Comparison of ENCODE assay signal across 19 cellular contexts in genomic region chr2:85599468-85600234, GRCh38. TPM values are rescaled to one million over a fixed set of nuclear protein-coding genes. Genes with fewer than 3 reads are reported as not detected.
DNase-seq lines count a peak whose midpoint lies in the region; ATAC-seq, FAIRE-seq and TF ChIP-seq lines count a peak whose summit lies in the region.
"Had no signal": no experiment of that assay in that cellular context is flagged by ENCODE, and none has a peak within 500 bp of the region (broad histone marks: within the 10 kb centered on the region; RNA-seq: fewer than 3 reads in every experiment).

No MANE protein-coding gene starts in this region.

- intact Hi-C loops in GM12878 (cut with micrococcal nuclease; ENCODE audit: unreplicated experiment) (no loop called here), psoas muscle (cut with DNase I) (loop anchor here (2.0 to 5.0 kb wide), 2 partner anchors 15 to 37 kb away; partner anchors contain the start of gene GGCX (in 2 of the 2)), colonic mucosa (cut with DNase I) (no loop called here)

- H3K27me3 ChIP-seq in HL-60 (ENCODE audit: insufficient read depth, poor library complexity, severe bottlenecking) = no peaks in the 10 kb centered on the region
- no peaks in the 10 kb centered on the region for H3K27me3 ChIP-seq in GM12878 (replicated peaks in 1 of 2; ENCODE audit: control insufficient read depth in 2 of 2, insufficient read depth in 2 of 2, low read length in 1 of 2)
- no peaks in the 10 kb centered on the region for H3K27me3 ChIP-seq in psoas muscle (ENCODE audit: insufficient read depth in 3 of 3, low read length in 2 of 3)
- H3K27me3 ChIP-seq in colonic mucosa = no peaks in the 10 kb centered on the region
- H3K27me3 ChIP-seq: upper lobe of left lung had no signal

- H4K20me1 ChIP-seq in GM12878 (ENCODE audit: control insufficient read depth, insufficient read depth) = no peaks in the 10 kb centered on the region

- FAIRE-seq in GM12878 (lab: Jason Lieb, UNC) = no peak

- BruUV-seq in GM12878 (replicated peaks; lab: Mats Ljungman, UMichigan) = no TSS peak

- CTCF ChIA-PET in GM12878 (lab: Yijun Ruan, JAX) = no interaction called here

- peak overlapping the region; percentile 36; the same call in 1 of the 2 replicates for H3K27ac ChIP-seq in HL-60 (replicated peaks)
- H3K27ac ChIP-seq in GM12878 (ENCODE audit: control insufficient read depth, insufficient read depth) = no peak overlapping the region
- H3K27ac ChIP-seq in psoas muscle = peak overlapping the region; percentile 13
- no peak overlapping the region for H3K27ac ChIP-seq in colonic mucosa
- H3K27ac ChIP-seq: C4-2B, left ventricle myocardium inferior, WERI-Rb-1 had no signal

- ATAC-seq in GM12878 (no peak), psoas muscle (no peak)
- ATAC-seq: Right ventricle myocardium inferior, T-cell had no signal

- H3K36me3 ChIP-seq in GM12878 (ENCODE audit: control insufficient read depth in 2 of 2, insufficient read depth in 2 of 2, low read length in 1 of 2) (peaks cover 0 to 14% of the 10 kb centered on the region in 2 experiments; a peak in 3 of 4 replicates), psoas muscle (ENCODE audit: insufficient read depth in 1 of 2, low read depth in 1 of 2) (peaks cover 3 to 49% of the 10 kb centered on the region in 2 donors), colonic mucosa (no peaks in the 10 kb centered on the region)

- WGBS in GM12878 (ENCODE audit: insufficient coverage, insufficient replicate concordance, low lambda C conversion rate, missing lambda C conversion rate) = 81% methylated on average over 17 of the region's 17 CpGs
- 58 to 72% (median 62%) methylated on average over 14 to 17 of the region's 17 CpGs for WGBS in psoas muscle, 3 donors

- RAD21 ChIA-PET in GM12878 (lab: Charles Lee; ENCODE audit: unreplicated experiment) = no interaction called here

- H3K9me3 ChIP-seq in GM12878 (replicated peaks; ENCODE audit: control insufficient read depth, insufficient read depth, low read length) (no peaks in the 10 kb centered on the region), psoas muscle (no peaks in the 10 kb centered on the region), colonic mucosa (no peaks in the 10 kb centered on the region)
- H3K9me3 ChIP-seq: left ventricle myocardium inferior, upper lobe of left lung had no signal

- TF ChIP-seq CTCF in HL-60 (IDR thresholded peaks at IDR 0.05; ENCODE audit: insufficient read depth, low read length) = no peak
- no peak for TF ChIP-seq CTCF in GM12878 (IDR thresholded peaks at IDR 0.05 in 2 of 3, conservative IDR thresholded peaks at IDR 0.05 in 1 of 3; ENCODE audit: control insufficient read depth in 2 of 3, extremely low read depth in 1 of 3, insufficient read depth in 1 of 3, low read depth in 3 of 3, low read length in 3 of 3)
- TF ChIP-seq CTCF in psoas muscle (IDR thresholded peaks at IDR 0.05) = no peak
- no peak for TF ChIP-seq CTCF in colonic mucosa (IDR thresholded peaks at IDR 0.05)

- SMC1A ChIA-PET in GM12878 (lab: Charles Lee; ENCODE audit: uncharacterized antibody, unreplicated experiment) = no interaction called here

- TF ChIP-seq RAD21 in GM12878 (IDR thresholded peaks at IDR 0.05; ENCODE audit: insufficient read depth, low read depth, low read length) = no peak

- peak in 1 of 2 experiments; percentile 51 for DNase-seq in HL-60 (ENCODE audit: low read depth in 1 of 2, low spot score in 1 of 2)
- no peak for DNase-seq in GM12878 (ENCODE audit: low read depth, low spot score)
- peak in 1 of 2 donors; percentile 48 for DNase-seq in psoas muscle
- DNase-seq in colonic mucosa = no peak
- no peak for DNase-seq in NCI-H524 (lab: John Stamatoyannopoulos, UW)
- DNase-seq: activated CD8-positive, alpha-beta memory T cell treated with anti-CD3 and anti-CD28 coated beads for 24 hours; anterior cingulate cortex; DMS79; foreskin melanocyte; left ventricle myocardium inferior; NCI-H1694 treated with DMSO at 0.1 percent for 48 hours; NCI-H446 treated with DMSO at 0.1 percent for 48 hours; stimulated activated CD4-positive, alpha-beta T cell treated with anti-CD3 and anti-CD28 coated beads, Interleukin-12 subunit alpha, Interleukin-12 subunit beta, amount 100 ng/mL, for 4 hours; stimulated activated naive CD4-positive, alpha-beta T cell treated with Interleukin-2 at 50 U/mL for 16 hours; T-cell; upper lobe of left lung; WERI-Rb-1 had no signal

- no peak overlapping the region for H3K4me2 ChIP-seq in GM12878 (ENCODE audit: control insufficient read depth, insufficient read depth)

- in situ Hi-C loops in GM12878 (cut with MboI) = no loop called here

- H3K4me1 ChIP-seq in GM12878 (ENCODE audit: control insufficient read depth, insufficient read depth, low read length) (peaks cover 5% of the 10 kb centered on the region), psoas muscle (peaks cover 48% of the 10 kb centered on the region), colonic mucosa (peaks cover 10% of the 10 kb centered on the region)

- no peak for TF ChIP-seq EP300 in GM12878 (IDR thresholded peaks at IDR 0.05; ENCODE audit: borderline replicate concordance in 1 of 2, control insufficient read depth in 1 of 2, low read depth in 2 of 2, low read length in 2 of 2)

- TF ChIP-seq POLR2A in GM12878 (IDR thresholded peaks at IDR 0.05; ENCODE audit: low read depth, low read length) = no peak

- POLR2A ChIA-PET in GM12878 (lab: Charles Lee) = interaction anchor here (1.9 kb wide), 1 partner anchor 12 kb away, joined by 10 read pairs; the partner anchor contains the start of gene C2orf68

- no peak overlapping the region for H2AFZ ChIP-seq in GM12878 (ENCODE audit: control insufficient read depth, low read depth, low read length)

- H3K9ac ChIP-seq in GM12878 (ENCODE audit: control insufficient read depth, insufficient read depth, low read length) (no peak overlapping the region), colonic mucosa (ENCODE audit: low read depth in 2 of 2, low read length in 2 of 2) (no peak overlapping the region)

- H3K79me2 ChIP-seq in GM12878 (ENCODE audit: control insufficient read depth, insufficient read depth, low read length) = peaks cover 27% of the 10 kb centered on the region

- no peak overlapping the region for H3K4me3 ChIP-seq in HL-60 (replicated peaks; ENCODE audit: insufficient read depth, low read length)
- no peak overlapping the region for H3K4me3 ChIP-seq in GM12878
- H3K4me3 ChIP-seq in psoas muscle = no peak overlapping the region
- H3K4me3 ChIP-seq in colonic mucosa = no peak overlapping the region
- H3K4me3 ChIP-seq: left ventricle myocardium inferior, upper lobe of left lung had no signal

RNA-seq across cellular contexts. Expression of gene TMEM150A, which starts 2.8 kb away (rescaled TPM):
- 3.0 and 4.0 TPM in 2 replicates for total RNA-seq in GM12878 (2013; cell fraction: nucleolus; rRNA removed)
- 2.7 and 3.3 TPM in 2 replicates for total RNA-seq in GM12878 (2014; rRNA removed)
- total RNA-seq in GM12878 (2014; rRNA removed; fragmentation: Illumina TruSeq; extraction: Trizol) = 1.3 and 1.7 TPM in 2 replicates
- 2.5 and 3.8 TPM in 2 replicates for total RNA-seq in GM12878 (2021)
- 2.3 TPM for polyA plus RNA-seq in GM12878 (2011; ENCODE audit: low read depth)
- 0.68 and 1.6 TPM in 2 replicates for polyA plus RNA-seq in GM12878 (2011; rRNA removed)
- polyA plus RNA-seq in GM12878 (2011; cell fraction: cytosol; rRNA removed) = 2.1 and 2.2 TPM in 2 replicates
- 9.5 and 10.3 TPM in 2 replicates for polyA plus RNA-seq in GM12878 (2011; cell fraction: nucleus; rRNA removed)
- polyA plus RNA-seq in GM12878 (2012) = 2.6 and 3.0 TPM in 2 replicates
- 0.68 and 2.5 TPM in 2 replicates for polyA plus RNA-seq in GM12878 (2014; fragmentation: Illumina TruSeq; extraction: Trizol)
- 1 to 10 TPM in 1 of 2 experiments, under 1 TPM in 1; 0.45 to 1.5 TPM for polyA plus RNA-seq in GM12878 (2014; fragmentation: Nextera tagmentation; extraction: Ambion mirVana)
- 4.1 and 4.7 TPM in 2 replicates for polyA plus RNA-seq in GM12878 (2014; rRNA removed)
- polyA plus RNA-seq in GM12878 (2016; fragmentation: Nextera tagmentation; extraction: Ambion mirVana) = 1 to 10 TPM; 3.9 to 4.4 TPM
- 0.80 and 1.1 TPM in 2 replicates for polyA minus RNA-seq in GM12878 (2011; rRNA and poly(A)+ RNA removed)
- polyA minus RNA-seq in GM12878 (2011; cell fraction: cytosol; rRNA and poly(A)+ RNA removed) = 0.62 TPM in 1 of 2 replicates, not detected in the other
- 1.2 and 2.1 TPM in 2 replicates for polyA minus RNA-seq in GM12878 (2011; cell fraction: nucleus; rRNA and poly(A)+ RNA removed)
- total RNA-seq in psoas muscle = 10 to 100 TPM; 20.1 to 54.3 (median 30.9) TPM
- polyA plus RNA-seq in psoas muscle = 10 to 100 TPM; 17.4 to 82.6 (median 40.3) TPM
- 1 to 10 TPM; 5.2 to 7.2 TPM for total RNA-seq in colonic mucosa

RNA-seq across cellular contexts. Expression of gene RNF181, which starts 4.1 kb away (rescaled TPM):
- total RNA-seq in GM12878 (2013; cell fraction: nucleolus; rRNA removed) = 54.5 and 56.8 TPM in 2 replicates
- total RNA-seq in GM12878 (2014; rRNA removed) (191 and 198 TPM in 2 replicates), GM12878 (2014; rRNA removed; fragmentation: Illumina TruSeq; extraction: Trizol) (141 TPM in 2 replicates), GM12878 (2021) (89.7 and 101 TPM in 2 replicates), psoas muscle (100 to 1,000 TPM in 1 of 4 donors, 10 to 100 TPM in 3; 84.7 to 107 (median 90.0) TPM), colonic mucosa (100 to 1,000 TPM in 1 of 2 donors, 10 to 100 TPM in 1; 86.0 to 106 TPM)
- polyA plus RNA-seq in GM12878 (2011; ENCODE audit: low read depth) = 339 TPM
- polyA plus RNA-seq in GM12878 (2011; rRNA removed) (264 and 409 TPM in 2 replicates), GM12878 (2014; fragmentation: Illumina TruSeq; extraction: Trizol) (145 and 196 TPM in 2 replicates), GM12878 (2014; fragmentation: Nextera tagmentation; extraction: Ambion mirVana) (100 to 1,000 TPM; 354 to 368 TPM), GM12878 (2014; rRNA removed) (219 and 235 TPM in 2 replicates), GM12878 (2016; fragmentation: Nextera tagmentation; extraction: Ambion mirVana) (100 to 1,000 TPM; 207 to 235 TPM), psoas muscle (100 to 1,000 TPM; 156 to 212 (median 184) TPM)
- 465 and 580 TPM in 2 replicates for polyA plus RNA-seq in GM12878 (2011; cell fraction: cytosol; rRNA removed)
- polyA plus RNA-seq in GM12878 (2011; cell fraction: nucleus; rRNA removed) = 231 and 428 TPM in 2 replicates
- 222 and 245 TPM in 2 replicates for polyA plus RNA-seq in GM12878 (2012)
- polyA minus RNA-seq in GM12878 (2011; rRNA and poly(A)+ RNA removed) = 149 and 194 TPM in 2 replicates
- polyA minus RNA-seq in GM12878 (2011; cell fraction: cytosol; rRNA and poly(A)+ RNA removed) = 33.7 and 36.6 TPM in 2 replicates
- polyA minus RNA-seq in GM12878 (2011; cell fraction: nucleus; rRNA and poly(A)+ RNA removed) = 64.7 and 71.0 TPM in 2 replicates

RNA-seq across cellular contexts. Expression of gene C2orf68, which starts 12.2 kb away (rescaled TPM):
- total RNA-seq in GM12878 (2013; cell fraction: nucleolus; rRNA removed) = 36.8 and 54.3 TPM in 2 replicates
- total RNA-seq in GM12878 (2014; rRNA removed) (26.1 and 27.5 TPM in 2 replicates), GM12878 (2014; rRNA removed; fragmentation: Illumina TruSeq; extraction: Trizol) (19.1 and 22.3 TPM in 2 replicates), GM12878 (2021) (31.5 and 34.3 TPM in 2 replicates), psoas muscle (10 to 100 TPM; 43.4 to 61.9 (median 47.5) TPM), colonic mucosa (10 to 100 TPM; 36.8 to 40.5 TPM)
- polyA plus RNA-seq in GM12878 (2011; ENCODE audit: low read depth) = 10.3 TPM
- polyA plus RNA-seq in GM12878 (2011; rRNA removed) (44.9 and 56.1 TPM in 2 replicates), GM12878 (2014; fragmentation: Illumina TruSeq; extraction: Trizol) (25.3 and 26.5 TPM in 2 replicates), GM12878 (2014; fragmentation: Nextera tagmentation; extraction: Ambion mirVana) (10 to 100 TPM; 12.7 to 15.9 TPM), GM12878 (2014; rRNA removed) (33.7 and 34.6 TPM in 2 replicates), GM12878 (2016; fragmentation: Nextera tagmentation; extraction: Ambion mirVana) (10 to 100 TPM; 30.4 to 33.9 TPM), psoas muscle (10 to 100 TPM; 26.9 to 76.0 (median 43.8) TPM)
- polyA plus RNA-seq in GM12878 (2011; cell fraction: cytosol; rRNA removed) = 38.0 and 42.9 TPM in 2 replicates
- 32.5 and 38.3 TPM in 2 replicates for polyA plus RNA-seq in GM12878 (2011; cell fraction: nucleus; rRNA removed)
- polyA plus RNA-seq in GM12878 (2012) = 19.6 and 22.3 TPM in 2 replicates
- 43.2 and 57.7 TPM in 2 replicates for polyA minus RNA-seq in GM12878 (2011; rRNA and poly(A)+ RNA removed)
- 16.0 and 18.6 TPM in 2 replicates for polyA minus RNA-seq in GM12878 (2011; cell fraction: cytosol; rRNA and poly(A)+ RNA removed)
- 15.0 and 24.5 TPM in 2 replicates for polyA minus RNA-seq in GM12878 (2011; cell fraction: nucleus; rRNA and poly(A)+ RNA removed)

RNA-seq across cellular contexts. Expression of gene VAMP5, which starts 15.4 kb away (rescaled TPM):
- not detected in 2 replicates for total RNA-seq in GM12878 (2013; cell fraction: nucleolus; rRNA removed)
- total RNA-seq in GM12878 (2014; rRNA removed) (17.7 and 19.3 TPM in 2 replicates), GM12878 (2014; rRNA removed; fragmentation: Illumina TruSeq; extraction: Trizol) (6.7 and 7.4 TPM in 2 replicates), GM12878 (2021) (21.8 and 24.5 TPM in 2 replicates), psoas muscle (10 to 100 TPM; 58.1 to 95.0 (median 83.2) TPM), colonic mucosa (10 to 100 TPM; 14.0 to 16.9 TPM)
- polyA plus RNA-seq in GM12878 (2011; ENCODE audit: low read depth) = 48.6 TPM
- polyA plus RNA-seq in GM12878 (2011; rRNA removed) (1.4 and 3.8 TPM in 2 replicates), GM12878 (2014; fragmentation: Illumina TruSeq; extraction: Trizol) (11.0 and 22.0 TPM in 2 replicates), GM12878 (2014; fragmentation: Nextera tagmentation; extraction: Ambion mirVana) (10 to 100 TPM; 37.1 to 52.7 TPM), GM12878 (2014; rRNA removed) (31.3 and 38.3 TPM in 2 replicates), GM12878 (2016; fragmentation: Nextera tagmentation; extraction: Ambion mirVana) (10 to 100 TPM; 23.8 to 28.0 TPM), psoas muscle (100 to 1,000 TPM; 106 to 149 (median 128) TPM)
- 5.0 and 5.5 TPM in 2 replicates for polyA plus RNA-seq in GM12878 (2011; cell fraction: cytosol; rRNA removed)
- 7.6 TPM in 2 replicates for polyA plus RNA-seq in GM12878 (2011; cell fraction: nucleus; rRNA removed)
- polyA plus RNA-seq in GM12878 (2012) = 49.1 and 56.1 TPM in 2 replicates
- 1.7 and 1.8 TPM in 2 replicates for polyA minus RNA-seq in GM12878 (2011; rRNA and poly(A)+ RNA removed)
- not detected in 2 replicates for polyA minus RNA-seq in GM12878 (2011; cell fraction: cytosol; rRNA and poly(A)+ RNA removed)
- 0.60 TPM in 1 of 2 replicates, not detected in the other for polyA minus RNA-seq in GM12878 (2011; cell fraction: nucleus; rRNA and poly(A)+ RNA removed)

RNA-seq across cellular contexts. Expression of gene USP39, which starts 16.3 kb away (rescaled TPM):
- 46.4 and 59.2 TPM in 2 replicates for total RNA-seq in GM12878 (2013; cell fraction: nucleolus; rRNA removed)
- total RNA-seq in GM12878 (2014; rRNA removed) (71.7 and 73.5 TPM in 2 replicates), GM12878 (2014; rRNA removed; fragmentation: Illumina TruSeq; extraction: Trizol) (55.2 and 55.8 TPM in 2 replicates), GM12878 (2021) (55.1 and 56.3 TPM in 2 replicates), psoas muscle (10 to 100 TPM; 39.0 to 61.8 (median 45.6) TPM), colonic mucosa (10 to 100 TPM; 39.1 to 50.5 TPM)
- 33.6 TPM for polyA plus RNA-seq in GM12878 (2011; ENCODE audit: low read depth)
- polyA plus RNA-seq in GM12878 (2011; rRNA removed) (55.7 and 70.9 TPM in 2 replicates), GM12878 (2014; fragmentation: Illumina TruSeq; extraction: Trizol) (72.8 and 80.3 TPM in 2 replicates), GM12878 (2014; fragmentation: Nextera tagmentation; extraction: Ambion mirVana) (10 to 100 TPM; 24.2 to 44.7 TPM), GM12878 (2014; rRNA removed) (53.3 and 61.8 TPM in 2 replicates), GM12878 (2016; fragmentation: Nextera tagmentation; extraction: Ambion mirVana) (10 to 100 TPM; 75.7 to 79.6 TPM), psoas muscle (100 to 1,000 TPM in 1 of 3 donors, 10 to 100 TPM in 2; 53.7 to 104 (median 58.3) TPM)
- polyA plus RNA-seq in GM12878 (2011; cell fraction: cytosol; rRNA removed) = 61.0 and 72.2 TPM in 2 replicates
- 59.0 and 81.2 TPM in 2 replicates for polyA plus RNA-seq in GM12878 (2011; cell fraction: nucleus; rRNA removed)
- 33.9 and 36.9 TPM in 2 replicates for polyA plus RNA-seq in GM12878 (2012)
- 55.5 and 56.4 TPM in 2 replicates for polyA minus RNA-seq in GM12878 (2011; rRNA and poly(A)+ RNA removed)
- polyA minus RNA-seq in GM12878 (2011; cell fraction: cytosol; rRNA and poly(A)+ RNA removed) = 19.3 and 21.4 TPM in 2 replicates
- 31.4 and 53.9 TPM in 2 replicates for polyA minus RNA-seq in GM12878 (2011; cell fraction: nucleus; rRNA and poly(A)+ RNA removed)

Comparison
In these comparisons a context has a peak if more than half of its experiments do, and no peak if none do; other contexts are left out.
1. H3K27ac ChIP-seq: peak in HL-60 (single experiment) and psoas muscle (single experiment); none in GM12878 (single experiment) and colonic mucosa (single experiment).
2. intact Hi-C loops: an anchor here in psoas muscle (2.0 to 5.0 kb wide); none called in GM12878 and colonic mucosa.